In the genomic region with DNA sequence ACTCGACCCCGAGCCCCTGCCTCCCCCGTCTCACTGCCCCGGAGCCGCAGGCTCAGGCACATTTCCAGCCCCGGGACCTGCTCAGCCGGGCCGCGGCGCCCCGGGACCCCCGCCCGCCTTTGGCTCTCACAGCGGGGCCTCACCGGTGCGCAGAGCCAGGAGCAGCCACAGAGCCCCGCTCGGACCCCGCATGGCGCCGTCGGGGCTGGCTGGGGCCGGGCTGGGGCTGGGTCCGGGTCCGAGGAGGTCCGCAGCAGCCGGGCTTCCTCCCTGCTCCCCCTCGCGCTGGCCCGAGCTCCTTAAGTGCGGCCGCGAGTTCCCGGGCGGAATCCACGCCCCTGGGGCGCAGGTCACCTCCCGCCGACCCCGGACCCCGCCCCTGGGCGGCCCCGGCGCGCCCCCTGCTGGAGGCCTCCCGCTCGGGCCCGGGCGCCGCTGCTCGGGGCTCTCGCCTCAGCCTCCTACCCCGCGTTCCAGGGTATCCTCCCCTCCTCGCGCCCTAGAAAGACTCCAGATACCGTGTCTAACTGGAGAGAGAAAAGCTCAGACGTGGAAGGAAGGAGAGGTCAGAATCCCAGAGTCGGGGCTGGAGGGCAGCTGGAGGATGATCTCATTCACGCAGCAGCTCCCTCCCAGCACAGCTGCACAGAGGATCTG, we compare ENCODE assay signal across 1 cellular context.
TF ChIP-seq lines count a peak whose summit lies in the region.

A gene (minus strand): TSS at position 307 of the 657 bp plus-strand sequence. CDS start 115 bp downstream, at position 192.

TF ChIP-seq in GM12878, 131 proteins besides CTCF, POLR2A, EP300 and RAD21 (continued from another document and continues in another):
- TF ChIP-seq RB1 (IDR thresholded peaks at IDR 0.05; ENCODE audit: borderline replicate concordance) = peak; percentile 69; the same call in 1 of the 2 replicates
- no peak for TF ChIP-seq NBN (IDR thresholded peaks at IDR 0.05)
- peak; percentile 98 for TF ChIP-seq NR2F1 (conservative IDR thresholded peaks at IDR 0.05)
- TF ChIP-seq IKZF1 (conservative IDR thresholded peaks at IDR 0.05) = peak; percentile 77
- TF ChIP-seq, protein P1, sequence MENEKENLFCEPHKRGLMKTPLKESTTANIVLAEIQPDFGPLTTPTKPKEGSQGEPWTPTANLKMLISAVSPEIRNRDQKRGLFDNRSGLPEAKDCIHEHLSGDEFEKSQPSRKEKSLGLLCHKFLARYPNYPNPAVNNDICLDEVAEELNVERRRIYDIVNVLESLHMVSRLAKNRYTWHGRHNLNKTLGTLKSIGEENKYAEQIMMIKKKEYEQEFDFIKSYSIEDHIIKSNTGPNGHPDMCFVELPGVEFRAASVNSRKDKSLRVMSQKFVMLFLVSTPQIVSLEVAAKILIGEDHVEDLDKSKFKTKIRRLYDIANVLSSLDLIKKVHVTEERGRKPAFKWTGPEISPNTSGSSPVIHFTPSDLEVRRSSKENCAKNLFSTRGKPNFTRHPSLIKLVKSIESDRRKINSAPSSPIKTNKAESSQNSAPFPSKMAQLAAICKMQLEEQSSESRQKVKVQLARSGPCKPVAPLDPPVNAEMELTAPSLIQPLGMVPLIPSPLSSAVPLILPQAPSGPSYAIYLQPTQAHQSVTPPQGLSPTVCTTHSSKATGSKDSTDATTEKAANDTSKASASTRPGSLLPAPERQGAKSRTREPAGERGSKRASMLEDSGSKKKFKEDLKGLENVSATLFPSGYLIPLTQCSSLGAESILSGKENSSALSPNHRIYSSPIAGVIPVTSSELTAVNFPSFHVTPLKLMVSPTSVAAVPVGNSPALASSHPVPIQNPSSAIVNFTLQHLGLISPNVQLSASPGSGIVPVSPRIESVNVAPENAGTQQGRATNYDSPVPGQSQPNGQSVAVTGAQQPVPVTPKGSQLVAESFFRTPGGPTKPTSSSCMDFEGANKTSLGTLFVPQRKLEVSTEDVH (IDR thresholded peaks at IDR 0.05; ENCODE audit: low read depth, partially characterized antibody) = no peak
- no peak for TF ChIP-seq EED (IDR thresholded peaks at IDR 0.05; ENCODE audit: low read depth)
- TF ChIP-seq, protein P2, sequence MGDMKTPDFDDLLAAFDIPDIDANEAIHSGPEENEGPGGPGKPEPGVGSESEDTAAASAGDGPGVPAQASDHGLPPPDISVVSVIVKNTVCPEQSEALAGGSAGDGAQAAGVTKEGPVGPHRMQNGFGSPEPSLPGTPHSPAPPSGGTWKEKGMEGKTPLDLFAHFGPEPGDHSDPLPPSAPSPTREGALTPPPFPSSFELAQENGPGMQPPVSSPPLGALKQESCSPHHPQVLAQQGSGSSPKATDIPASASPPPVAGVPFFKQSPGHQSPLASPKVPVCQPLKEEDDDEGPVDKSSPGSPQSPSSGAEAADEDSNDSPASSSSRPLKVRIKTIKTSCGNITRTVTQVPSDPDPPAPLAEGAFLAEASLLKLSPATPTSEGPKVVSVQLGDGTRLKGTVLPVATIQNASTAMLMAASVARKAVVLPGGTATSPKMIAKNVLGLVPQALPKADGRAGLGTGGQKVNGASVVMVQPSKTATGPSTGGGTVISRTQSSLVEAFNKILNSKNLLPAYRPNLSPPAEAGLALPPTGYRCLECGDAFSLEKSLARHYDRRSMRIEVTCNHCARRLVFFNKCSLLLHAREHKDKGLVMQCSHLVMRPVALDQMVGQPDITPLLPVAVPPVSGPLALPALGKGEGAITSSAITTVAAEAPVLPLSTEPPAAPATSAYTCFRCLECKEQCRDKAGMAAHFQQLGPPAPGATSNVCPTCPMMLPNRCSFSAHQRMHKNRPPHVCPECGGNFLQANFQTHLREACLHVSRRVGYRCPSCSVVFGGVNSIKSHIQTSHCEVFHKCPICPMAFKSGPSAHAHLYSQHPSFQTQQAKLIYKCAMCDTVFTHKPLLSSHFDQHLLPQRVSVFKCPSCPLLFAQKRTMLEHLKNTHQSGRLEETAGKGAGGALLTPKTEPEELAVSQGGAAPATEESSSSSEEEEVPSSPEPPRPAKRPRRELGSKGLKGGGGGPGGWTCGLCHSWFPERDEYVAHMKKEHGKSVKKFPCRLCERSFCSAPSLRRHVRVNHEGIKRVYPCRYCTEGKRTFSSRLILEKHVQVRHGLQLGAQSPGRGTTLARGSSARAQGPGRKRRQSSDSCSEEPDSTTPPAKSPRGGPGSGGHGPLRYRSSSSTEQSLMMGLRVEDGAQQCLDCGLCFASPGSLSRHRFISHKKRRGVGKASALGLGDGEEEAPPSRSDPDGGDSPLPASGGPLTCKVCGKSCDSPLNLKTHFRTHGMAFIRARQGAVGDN (IDR thresholded peaks at IDR 0.05) = peak; percentile 53
- no peak for TF ChIP-seq RBBP5 (conservative IDR thresholded peaks at IDR 0.05)
- TF ChIP-seq PML (IDR thresholded peaks at IDR 0.05; ENCODE audit: low read length) = no peak
- no peak for TF ChIP-seq MTA3 (IDR thresholded peaks at IDR 0.05; ENCODE audit: borderline replicate concordance, low read length)
- TF ChIP-seq MXI1 (IDR thresholded peaks at IDR 0.05; ENCODE audit: low read depth, low read length) = peak; percentile 18; the same call in 1 of the 2 replicates
- TF ChIP-seq CHD1 (IDR thresholded peaks at IDR 0.05; ENCODE audit: low read depth, low read length) = no peak
- TF ChIP-seq ZNF384 (IDR thresholded peaks at IDR 0.05; ENCODE audit: borderline replicate concordance, low read depth, low read length) = no peak
- TF ChIP-seq SMAD5 (IDR thresholded peaks at IDR 0.05; ENCODE audit: low read depth) = no peak
- TF ChIP-seq TAF1 (IDR thresholded peaks at IDR 0.05; ENCODE audit: borderline replicate concordance, low read depth, low read length) = no peak
- TF ChIP-seq KDM1A (IDR thresholded peaks at IDR 0.05; ENCODE audit: borderline replicate concordance) = no peak
- no peak for TF ChIP-seq MYC (IDR thresholded peaks at IDR 0.05; ENCODE audit: insufficient read depth, insufficient read length, insufficient replicate concordance, low read length, severe bottlenecking)
- TF ChIP-seq, protein P3, sequence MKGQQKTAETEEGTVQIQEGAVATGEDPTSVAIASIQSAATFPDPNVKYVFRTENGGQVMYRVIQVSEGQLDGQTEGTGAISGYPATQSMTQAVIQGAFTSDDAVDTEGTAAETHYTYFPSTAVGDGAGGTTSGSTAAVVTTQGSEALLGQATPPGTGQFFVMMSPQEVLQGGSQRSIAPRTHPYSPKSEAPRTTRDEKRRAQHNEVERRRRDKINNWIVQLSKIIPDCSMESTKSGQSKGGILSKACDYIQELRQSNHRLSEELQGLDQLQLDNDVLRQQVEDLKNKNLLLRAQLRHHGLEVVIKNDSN (IDR thresholded peaks at IDR 0.05; ENCODE audit: borderline replicate concordance, extremely low read length, insufficient read depth, low read depth, low read length) = no peak
- peak; percentile 39 to 61; a peak in 3 of 4 replicates for TF ChIP-seq BHLHE40 (IDR thresholded peaks at IDR 0.05; ENCODE audit: borderline replicate concordance in 1 of 2, low read depth in 2 of 2, low read length in 1 of 2)
- TF ChIP-seq ZZZ3 (IDR thresholded peaks at IDR 0.05; ENCODE audit: control insufficient read depth, insufficient read length, low read depth) = no peak
- TF ChIP-seq, protein P4, sequence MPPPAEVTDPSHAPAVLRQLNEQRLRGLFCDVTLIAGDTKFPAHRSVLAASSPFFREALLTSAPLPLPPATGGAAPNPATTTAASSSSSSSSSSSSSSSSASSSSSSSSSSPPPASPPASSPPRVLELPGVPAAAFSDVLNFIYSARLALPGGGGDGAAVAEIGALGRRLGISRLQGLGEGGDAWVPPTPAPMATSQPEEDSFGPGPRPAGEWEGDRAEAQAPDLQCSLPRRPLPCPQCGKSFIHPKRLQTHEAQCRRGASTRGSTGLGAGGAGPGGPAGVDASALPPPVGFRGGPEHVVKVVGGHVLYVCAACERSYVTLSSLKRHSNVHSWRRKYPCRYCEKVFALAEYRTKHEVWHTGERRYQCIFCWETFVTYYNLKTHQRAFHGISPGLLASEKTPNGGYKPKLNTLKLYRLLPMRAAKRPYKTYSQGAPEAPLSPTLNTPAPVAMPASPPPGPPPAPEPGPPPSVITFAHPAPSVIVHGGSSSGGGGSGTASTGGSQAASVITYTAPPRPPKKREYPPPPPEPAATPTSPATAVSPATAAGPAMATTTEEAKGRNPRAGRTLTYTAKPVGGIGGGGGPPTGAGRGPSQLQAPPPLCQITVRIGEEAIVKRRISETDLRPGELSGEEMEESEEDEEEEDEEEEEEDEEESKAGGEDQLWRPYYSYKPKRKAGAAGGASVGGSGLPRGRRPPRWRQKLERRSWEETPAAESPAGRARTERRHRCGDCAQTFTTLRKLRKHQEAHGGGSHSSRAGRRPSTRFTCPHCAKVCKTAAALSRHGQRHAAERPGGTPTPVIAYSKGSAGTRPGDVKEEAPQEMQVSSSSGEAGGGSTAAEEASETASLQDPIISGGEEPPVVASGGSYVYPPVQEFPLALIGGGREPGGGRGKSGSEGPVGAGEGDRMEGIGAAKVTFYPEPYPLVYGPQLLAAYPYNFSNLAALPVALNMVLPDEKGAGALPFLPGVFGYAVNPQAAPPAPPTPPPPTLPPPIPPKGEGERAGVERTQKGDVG (CRISPR knock-in tag; IDR thresholded peaks at IDR 0.05) = no peak
- TF ChIP-seq, protein P5, sequence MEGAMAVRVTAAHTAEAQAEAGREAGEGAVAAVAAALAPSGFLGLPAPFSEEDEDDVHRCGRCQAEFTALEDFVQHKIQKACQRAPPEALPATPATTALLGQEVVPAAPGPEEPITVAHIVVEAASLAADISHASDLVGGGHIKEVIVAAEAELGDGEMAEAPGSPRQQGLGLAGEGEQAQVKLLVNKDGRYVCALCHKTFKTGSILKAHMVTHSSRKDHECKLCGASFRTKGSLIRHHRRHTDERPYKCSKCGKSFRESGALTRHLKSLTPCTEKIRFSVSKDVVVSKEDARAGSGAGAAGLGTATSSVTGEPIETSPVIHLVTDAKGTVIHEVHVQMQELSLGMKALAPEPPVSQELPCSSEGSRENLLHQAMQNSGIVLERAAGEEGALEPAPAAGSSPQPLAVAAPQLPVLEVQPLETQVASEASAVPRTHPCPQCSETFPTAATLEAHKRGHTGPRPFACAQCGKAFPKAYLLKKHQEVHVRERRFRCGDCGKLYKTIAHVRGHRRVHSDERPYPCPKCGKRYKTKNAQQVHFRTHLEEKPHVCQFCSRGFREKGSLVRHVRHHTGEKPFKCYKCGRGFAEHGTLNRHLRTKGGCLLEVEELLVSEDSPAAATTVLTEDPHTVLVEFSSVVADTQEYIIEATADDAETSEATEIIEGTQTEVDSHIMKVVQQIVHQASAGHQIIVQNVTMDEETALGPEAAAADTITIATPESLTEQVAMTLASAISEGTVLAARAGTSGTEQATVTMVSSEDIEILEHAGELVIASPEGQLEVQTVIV (IDR thresholded peaks at IDR 0.05; ENCODE audit: borderline replicate concordance, partially characterized antibody) = no peak
- TF ChIP-seq, protein P6, sequence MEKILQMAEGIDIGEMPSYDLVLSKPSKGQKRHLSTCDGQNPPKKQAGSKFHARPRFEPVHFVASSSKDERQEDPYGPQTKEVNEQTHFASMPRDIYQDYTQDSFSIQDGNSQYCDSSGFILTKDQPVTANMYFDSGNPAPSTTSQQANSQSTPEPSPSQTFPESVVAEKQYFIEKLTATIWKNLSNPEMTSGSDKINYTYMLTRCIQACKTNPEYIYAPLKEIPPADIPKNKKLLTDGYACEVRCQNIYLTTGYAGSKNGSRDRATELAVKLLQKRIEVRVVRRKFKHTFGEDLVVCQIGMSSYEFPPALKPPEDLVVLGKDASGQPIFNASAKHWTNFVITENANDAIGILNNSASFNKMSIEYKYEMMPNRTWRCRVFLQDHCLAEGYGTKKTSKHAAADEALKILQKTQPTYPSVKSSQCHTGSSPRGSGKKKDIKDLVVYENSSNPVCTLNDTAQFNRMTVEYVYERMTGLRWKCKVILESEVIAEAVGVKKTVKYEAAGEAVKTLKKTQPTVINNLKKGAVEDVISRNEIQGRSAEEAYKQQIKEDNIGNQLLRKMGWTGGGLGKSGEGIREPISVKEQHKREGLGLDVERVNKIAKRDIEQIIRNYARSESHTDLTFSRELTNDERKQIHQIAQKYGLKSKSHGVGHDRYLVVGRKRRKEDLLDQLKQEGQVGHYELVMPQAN (conservative IDR thresholded peaks at IDR 0.05) = peak; percentile 35; the same call in 1 of the 2 replicates
- no peak for TF ChIP-seq MTA2 (IDR thresholded peaks at IDR 0.05; ENCODE audit: low read depth)
- TF ChIP-seq, protein P7, sequence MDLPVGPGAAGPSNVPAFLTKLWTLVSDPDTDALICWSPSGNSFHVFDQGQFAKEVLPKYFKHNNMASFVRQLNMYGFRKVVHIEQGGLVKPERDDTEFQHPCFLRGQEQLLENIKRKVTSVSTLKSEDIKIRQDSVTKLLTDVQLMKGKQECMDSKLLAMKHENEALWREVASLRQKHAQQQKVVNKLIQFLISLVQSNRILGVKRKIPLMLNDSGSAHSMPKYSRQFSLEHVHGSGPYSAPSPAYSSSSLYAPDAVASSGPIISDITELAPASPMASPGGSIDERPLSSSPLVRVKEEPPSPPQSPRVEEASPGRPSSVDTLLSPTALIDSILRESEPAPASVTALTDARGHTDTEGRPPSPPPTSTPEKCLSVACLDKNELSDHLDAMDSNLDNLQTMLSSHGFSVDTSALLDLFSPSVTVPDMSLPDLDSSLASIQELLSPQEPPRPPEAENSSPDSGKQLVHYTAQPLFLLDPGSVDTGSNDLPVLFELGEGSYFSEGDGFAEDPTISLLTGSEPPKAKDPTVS (IDR thresholded peaks at IDR 0.05; ENCODE audit: low read depth, low read length) = no peak
- TF ChIP-seq, protein P8, sequence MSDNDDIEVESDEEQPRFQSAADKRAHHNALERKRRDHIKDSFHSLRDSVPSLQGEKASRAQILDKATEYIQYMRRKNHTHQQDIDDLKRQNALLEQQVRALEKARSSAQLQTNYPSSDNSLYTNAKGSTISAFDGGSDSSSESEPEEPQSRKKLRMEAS (IDR thresholded peaks at IDR 0.05; ENCODE audit: low read depth, low read length) = peak; percentile 54
- TF ChIP-seq CBX3 (IDR thresholded peaks at IDR 0.05; ENCODE audit: borderline replicate concordance, low read depth) = no peak
- TF ChIP-seq, protein P9, sequence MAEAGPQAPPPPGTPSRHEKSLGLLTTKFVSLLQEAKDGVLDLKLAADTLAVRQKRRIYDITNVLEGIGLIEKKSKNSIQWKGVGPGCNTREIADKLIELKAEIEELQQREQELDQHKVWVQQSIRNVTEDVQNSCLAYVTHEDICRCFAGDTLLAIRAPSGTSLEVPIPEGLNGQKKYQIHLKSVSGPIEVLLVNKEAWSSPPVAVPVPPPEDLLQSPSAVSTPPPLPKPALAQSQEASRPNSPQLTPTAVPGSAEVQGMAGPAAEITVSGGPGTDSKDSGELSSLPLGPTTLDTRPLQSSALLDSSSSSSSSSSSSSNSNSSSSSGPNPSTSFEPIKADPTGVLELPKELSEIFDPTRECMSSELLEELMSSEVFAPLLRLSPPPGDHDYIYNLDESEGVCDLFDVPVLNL (IDR thresholded peaks at IDR 0.05; ENCODE audit: low read depth, low read length) = no peak
- no peak for TF ChIP-seq ATF7 (IDR thresholded peaks at IDR 0.05; ENCODE audit: low read depth)
- TF ChIP-seq SIX5 (IDR thresholded peaks at IDR 0.05; ENCODE audit: low read depth, low read length, severe bottlenecking) = no peak
- TF ChIP-seq POLR2AphosphoS5 (IDR thresholded peaks at IDR 0.05; ENCODE audit: low read length) = 0 out of 2 replicates have a peak, but pooled peaks have one; percentile 32
- TF ChIP-seq SUPT20H (IDR thresholded peaks at IDR 0.05; ENCODE audit: borderline replicate concordance, control insufficient read depth, low read depth, low read length) = no peak
- no peak for TF ChIP-seq BRCA1 (IDR thresholded peaks at IDR 0.05; ENCODE audit: low read depth, low read length)
- no peak for TF ChIP-seq CEBPB (IDR thresholded peaks at IDR 0.05; ENCODE audit: borderline replicate concordance in 1 of 2, low read depth in 2 of 2, low read length in 2 of 2)
- no peak for TF ChIP-seq ASH2L (IDR thresholded peaks at IDR 0.05; ENCODE audit: borderline replicate concordance, low read depth)
- no peak for TF ChIP-seq SP1 (IDR thresholded peaks at IDR 0.05; ENCODE audit: low read depth, low read length)
- no peak for TF ChIP-seq RAD51 (IDR thresholded peaks at IDR 0.05)
